8 cellular contexts compared by ENCODE assay signal in the genomic region with DNA sequence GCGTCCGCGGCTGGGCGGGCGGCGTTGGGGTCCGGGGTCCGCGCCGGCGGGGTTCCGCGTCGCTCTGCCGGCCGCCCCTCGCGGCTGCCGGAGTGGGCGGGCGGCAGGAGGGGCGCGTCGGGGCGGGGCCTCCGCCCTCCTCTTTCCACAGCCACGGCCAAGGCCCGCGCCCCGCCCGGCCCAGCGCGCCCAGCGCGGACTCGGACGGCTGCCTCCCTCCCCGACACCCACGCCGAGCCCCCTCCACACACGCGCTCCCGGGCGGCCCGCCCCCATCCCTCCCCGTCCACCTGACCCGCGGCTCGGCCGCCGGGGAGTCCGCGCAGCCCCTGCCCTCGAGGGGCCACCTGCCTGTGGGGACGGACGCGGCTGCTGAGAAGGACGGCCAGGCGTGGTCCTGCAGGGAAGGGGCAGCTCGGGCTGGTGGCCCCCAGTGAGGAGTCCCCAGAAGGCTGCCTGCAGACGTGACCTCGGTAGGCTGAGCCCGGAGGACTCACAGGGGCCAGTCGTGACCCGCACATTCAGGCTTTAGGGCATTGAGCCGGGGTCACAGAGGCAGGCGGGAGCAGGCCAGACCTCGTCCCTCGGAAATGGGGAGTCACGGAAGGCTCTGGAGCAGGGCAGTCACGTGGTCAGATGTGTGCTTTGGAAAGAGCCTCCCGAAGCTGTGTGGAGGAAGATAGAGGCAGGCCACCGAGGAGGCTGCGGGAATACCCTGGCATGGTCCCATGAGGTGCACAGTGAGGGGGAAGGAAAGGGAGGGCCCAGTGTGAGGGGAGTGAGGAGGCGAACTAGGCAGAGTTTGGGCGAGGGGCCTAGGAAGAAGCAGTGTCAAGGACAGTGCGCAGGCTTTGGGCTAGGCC. TPM values are rescaled to one million over a fixed set of nuclear protein-coding genes. Genes with fewer than 3 reads are reported as not detected.
A peak's percentile ranks its signal among the peaks of the same experiment; 100 is the strongest.
DNase-seq lines count a peak whose midpoint lies in the region; ATAC-seq and TF ChIP-seq lines count a peak whose summit lies in the region.

TSS of gene COL8A2 (minus strand) at position 94 of the 863 bp plus-strand sequence. CDS start 24,980 bp downstream, outside the sequence.

- CTCF ChIA-PET in A673 (lab: Charles Lee): no interaction called here

- H3K27me3 Mint-ChIP-seq in endodermal cell (ENCODE audit: insufficient read depth) (peaks cover 51% of the 10 kb centered on the region), naive B cell (peaks cover 4 to 43% (median 39%) of the 10 kb centered on the region in 3 donors)

- DNase-seq in A673 (ENCODE audit: low spot score) (no peak), HK-2 (ENCODE audit: unreplicated experiment) (peak; percentile 16), endodermal cell (peak; percentile 66), naive B cell (no peak), H4 (ENCODE audit: low spot score) (no peak), cerebellar cortex (ENCODE audit: low spot score) (no peak), DMS 273 treated with DMSO at 0.1 percent for 48 hours (lab: John Stamatoyannopoulos, UW) (no peak)

- ATAC-seq in naive B cell (ENCODE audit: low read depth in 2 of 2): peak in 1 of 2 donors; percentile 17
- ATAC-seq in activated CD4-positive, CD25-positive, alpha-beta regulatory T cell treated with anti-CD3 and anti-CD28 coated beads, Interleukin-2, amount 50 U/mL, for 24 hours: no peak

- TF ChIP-seq CTCF in A673 (conservative IDR thresholded peaks at IDR 0.05; ENCODE audit: low read depth, low read length): no peak
- no peak for TF ChIP-seq CTCF in endodermal cell (conservative IDR thresholded peaks at IDR 0.05)

- H3K4me1 ChIP-seq in A673 (ENCODE audit: insufficient read depth, low read length, poor library complexity, severe bottlenecking) (no peaks in the 10 kb centered on the region), endodermal cell (ENCODE audit: control insufficient read depth, insufficient read depth, low read length) (no peaks in the 10 kb centered on the region)

- H3K27me3 ChIP-seq in A673 (replicated peaks; ENCODE audit: insufficient read depth, low read depth, low read length, poor library complexity) (peaks cover 13% of the 10 kb centered on the region), endodermal cell (ENCODE audit: control insufficient read depth, insufficient read depth, low read length, poor library complexity, severe bottlenecking) (peaks cover 50% of the 10 kb centered on the region)

- H3K9ac ChIP-seq in endodermal cell (ENCODE audit: extremely low read depth, low read length, poor library complexity, severe bottlenecking): no peak within 1 kb of the TSS

- no peaks in the 10 kb centered on the region for H3K4me1 Mint-ChIP-seq in endodermal cell
- peaks cover 36 to 45% (median 37%) of the 10 kb centered on the region in 3 donors for H3K4me1 Mint-ChIP-seq in naive B cell

- POLR2A ChIA-PET in A673 (lab: Charles Lee; ENCODE audit: low non-redundant PET): no interaction called here

- H3K36me3 ChIP-seq in A673 (ENCODE audit: insufficient read depth, low read length, poor library complexity, severe bottlenecking): no peaks in the 10 kb centered on the region
- no peaks in the 10 kb centered on the region for H3K36me3 ChIP-seq in endodermal cell (ENCODE audit: control insufficient read depth, insufficient read depth, low read length)

- H3K4me3 Mint-ChIP-seq in endodermal cell (peak within 1 kb of the TSS; percentile 50), naive B cell (peak within 1 kb of the TSS; percentile 66 to 87 (median 80))

- H3K9me3 Mint-ChIP-seq in endodermal cell (no peaks in the 10 kb centered on the region), naive B cell (peaks cover 0 to 1% (median 0%) of the 10 kb centered on the region in 7 donors)

- no TSS peak for BruUV-seq in A673 (replicated peaks; lab: Mats Ljungman, UMichigan)

- no peak within 1 kb of the TSS for H3K27ac ChIP-seq in A673 (ENCODE audit: low read depth, low read length, poor library complexity, severe bottlenecking)
- H3K27ac ChIP-seq in endodermal cell (ENCODE audit: low read depth, low read length): no peak within 1 kb of the TSS

- H3K9me3 ChIP-seq in A673 (ENCODE audit: low read depth, low read length, poor library complexity, severe bottlenecking): no peaks in the 10 kb centered on the region
- H3K9me3 ChIP-seq in endodermal cell (ENCODE audit: control insufficient read depth, low read length): no peaks in the 10 kb centered on the region

- H3K4me3 ChIP-seq in A673 (ENCODE audit: low read depth, low read length, poor library complexity, severe bottlenecking) (peak within 1 kb of the TSS; percentile 35), endodermal cell (ENCODE audit: low read length) (no peak within 1 kb of the TSS)

- intact Hi-C loops in A673 (cut with micrococcal nuclease; ENCODE audit: unreplicated experiment): no loop called here

- WGBS in endodermal cell (ENCODE audit: insufficient coverage in 1 of 2, insufficient read length in 1 of 2), 2 experiments: 25 to 43% methylated on average over 28 to 77 of the region's 77 CpGs

- H3K27ac Mint-ChIP-seq in endodermal cell (no peak within 1 kb of the TSS), naive B cell (peak within 1 kb of the TSS in 3 of 6 donors; percentile 20 to 92 (median 28))

- H3K36me3 Mint-ChIP-seq in endodermal cell (ENCODE audit: low read depth) (no peaks in the 10 kb centered on the region), naive B cell (no peaks in the 10 kb centered on the region)

RNA-seq across cellular contexts. Expression of gene COL8A2, which starts in this region (rescaled TPM):
- total RNA-seq in A673 (2021) (0.22 and 0.24 TPM in 2 replicates), endodermal cell (under 1 TPM; 0.18 to 0.40 TPM)
- polyA plus RNA-seq in endodermal cell (2013, experiment 1 of 2): 1.7 TPM
- 1.7 TPM for polyA plus RNA-seq in endodermal cell (2013, experiment 2 of 2)
- polyA plus RNA-seq in naive B cell (ENCODE audit: low read depth in 6 of 6): under 1 TPM in 3 of 6 donors, not detected in 3; 0.10 to 0.25 (median 0.19) TPM
- total RNA-seq in H4 (2014; rRNA removed; shearing (Covaris generic)): 0.08 and 0.88 TPM in 2 replicates

Comparison
In these comparisons a context has a peak if more than half of its experiments do, and no peak if none do; other contexts are left out.
1. DNase-seq: peak in HK-2 (single experiment) and endodermal cell (single experiment); none in A673 (single experiment), naive B cell (single experiment), H4 (single experiment), cerebellar cortex (single experiment) and DMS 273 treated with DMSO at 0.1 percent for 48 hours (single experiment).